ENCODE assay signal across 1 cellular context in the genomic region with DNA sequence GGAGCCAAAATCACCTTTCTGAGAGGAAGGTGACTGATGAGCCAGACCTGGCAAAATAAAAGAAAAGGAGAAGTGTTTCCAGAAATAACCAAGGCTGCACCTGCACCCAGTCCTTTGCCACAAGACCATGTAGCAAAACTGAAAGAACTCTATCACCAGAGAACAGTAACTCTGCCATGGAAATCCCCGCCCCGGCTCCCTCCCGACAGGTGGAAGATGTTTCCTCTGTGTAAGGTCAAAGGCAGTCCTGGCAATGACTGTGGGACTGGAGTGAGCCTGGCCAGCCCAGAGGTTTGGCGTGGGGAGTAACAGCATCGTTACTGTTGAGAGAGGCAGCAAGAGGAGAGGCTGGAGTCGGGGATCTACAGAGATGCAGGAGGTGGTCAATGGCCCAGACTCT.
TF ChIP-seq lines count a peak whose summit lies in the region.

No MANE protein-coding gene starts in this region.

TF ChIP-seq in GM12878, 131 proteins besides CTCF, POLR2A, EP300 and RAD21 (continued from another document and continues in another):
- TF ChIP-seq, protein P1, sequence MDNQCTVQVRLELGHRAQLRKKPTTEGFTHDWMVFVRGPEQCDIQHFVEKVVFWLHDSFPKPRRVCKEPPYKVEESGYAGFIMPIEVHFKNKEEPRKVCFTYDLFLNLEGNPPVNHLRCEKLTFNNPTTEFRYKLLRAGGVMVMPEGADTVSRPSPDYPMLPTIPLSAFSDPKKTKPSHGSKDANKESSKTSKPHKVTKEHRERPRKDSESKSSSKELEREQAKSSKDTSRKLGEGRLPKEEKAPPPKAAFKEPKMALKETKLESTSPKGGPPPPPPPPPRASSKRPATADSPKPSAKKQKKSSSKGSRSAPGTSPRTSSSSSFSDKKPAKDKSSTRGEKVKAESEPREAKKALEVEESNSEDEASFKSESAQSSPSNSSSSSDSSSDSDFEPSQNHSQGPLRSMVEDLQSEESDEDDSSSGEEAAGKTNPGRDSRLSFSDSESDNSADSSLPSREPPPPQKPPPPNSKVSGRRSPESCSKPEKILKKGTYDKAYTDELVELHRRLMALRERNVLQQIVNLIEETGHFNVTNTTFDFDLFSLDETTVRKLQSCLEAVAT (IDR thresholded peaks at IDR 0.05): no peak
- TF ChIP-seq ZNF207 (IDR thresholded peaks at IDR 0.05; ENCODE audit: borderline replicate concordance) (no peak), TCF7 (IDR thresholded peaks at IDR 0.05; ENCODE audit: borderline replicate concordance) (no peak), BCL11A (IDR thresholded peaks at IDR 0.05; ENCODE audit: low read depth, low read length) (peak; percentile 72), SREBF1 (IDR thresholded peaks at IDR 0.05; ENCODE audit: low read length) (no peak), ZNF384 (IDR thresholded peaks at IDR 0.05; ENCODE audit: borderline replicate concordance, low read depth, low read length) (no peak), YY1 (IDR thresholded peaks at IDR 0.05; ENCODE audit: low read depth, low read length) (peak; percentile 51; the same call in 1 of the 2 replicates), NFXL1 (IDR thresholded peaks at IDR 0.05; ENCODE audit: borderline replicate concordance) (no peak), HCFC1 (IDR thresholded peaks at IDR 0.05; ENCODE audit: low read length) (no peak), IKZF2 (IDR thresholded peaks at IDR 0.05) (peak; percentile 96), NR2C2 (IDR thresholded peaks at IDR 0.05; ENCODE audit: borderline replicate concordance, control insufficient read depth, insufficient read length, low read depth) (no peak), HDAC2 (IDR thresholded peaks at IDR 0.05) (no peak), ATF3 (IDR thresholded peaks at IDR 0.05; ENCODE audit: borderline replicate concordance, extremely low read depth, low read depth, low read length) (no peak), ZSCAN29 (IDR thresholded peaks at IDR 0.05) (no peak), RBBP5 (conservative IDR thresholded peaks at IDR 0.05) (no peak), EGR1 (IDR thresholded peaks at IDR 0.05; ENCODE audit: borderline replicate concordance in 1 of 2, low read depth in 2 of 2, low read length in 2 of 2) (no peak), CHD4 (IDR thresholded peaks at IDR 0.05) (no peak), ZBTB40 (IDR thresholded peaks at IDR 0.05; ENCODE audit: borderline replicate concordance) (no peak), RUNX3 (IDR thresholded peaks at IDR 0.05; ENCODE audit: low read length) (peak; percentile 89), POLR2AphosphoS2 (IDR thresholded peaks at IDR 0.05; ENCODE audit: low read depth, low read length) (no peak), NFYA (IDR thresholded peaks at IDR 0.05; ENCODE audit: borderline replicate concordance, low read depth, low read length) (no peak), NRF1 (conservative IDR thresholded peaks at IDR 0.05; ENCODE audit: low read depth, low read length) (no peak), SIX5 (IDR thresholded peaks at IDR 0.05; ENCODE audit: low read depth, low read length, severe bottlenecking) (no peak), MEF2B (IDR thresholded peaks at IDR 0.05; ENCODE audit: partially characterized antibody, poor library complexity, severe bottlenecking) (peak; percentile 92), ASH2L (IDR thresholded peaks at IDR 0.05; ENCODE audit: borderline replicate concordance, low read depth) (no peak), ATF7 (IDR thresholded peaks at IDR 0.05; ENCODE audit: low read depth) (peak; percentile 41; the same call in 1 of the 2 replicates), TCF3 (IDR thresholded peaks at IDR 0.05; ENCODE audit: borderline replicate concordance, insufficient read depth, low read depth, low read length) (peak; percentile 78), MYB (IDR thresholded peaks at IDR 0.05; ENCODE audit: borderline replicate concordance, low read depth, low read length) (no peak), CREB1 (IDR thresholded peaks at IDR 0.05; ENCODE audit: low read depth) (no peak), IRF4 (IDR thresholded peaks at IDR 0.05; ENCODE audit: low read depth, low read length) (peak; percentile 12; the same call in 1 of the 2 replicates), ATF2 (IDR thresholded peaks at IDR 0.05; ENCODE audit: low read length) (peak; percentile 78; the same call in 1 of the 2 replicates), CEBPZ (IDR thresholded peaks at IDR 0.05; ENCODE audit: low read depth, low read length) (no peak), BHLHE40 (IDR thresholded peaks at IDR 0.05; ENCODE audit: borderline replicate concordance in 1 of 2, low read depth in 2 of 2, low read length in 1 of 2) (peak; percentile 80; a peak in 3 of 4 replicates)
- TF ChIP-seq, protein P2, sequence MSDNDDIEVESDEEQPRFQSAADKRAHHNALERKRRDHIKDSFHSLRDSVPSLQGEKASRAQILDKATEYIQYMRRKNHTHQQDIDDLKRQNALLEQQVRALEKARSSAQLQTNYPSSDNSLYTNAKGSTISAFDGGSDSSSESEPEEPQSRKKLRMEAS (IDR thresholded peaks at IDR 0.05; ENCODE audit: low read depth, low read length): 0 out of 2 replicates have a peak, but pooled peaks have one; percentile 43
- TF ChIP-seq, protein P3, sequence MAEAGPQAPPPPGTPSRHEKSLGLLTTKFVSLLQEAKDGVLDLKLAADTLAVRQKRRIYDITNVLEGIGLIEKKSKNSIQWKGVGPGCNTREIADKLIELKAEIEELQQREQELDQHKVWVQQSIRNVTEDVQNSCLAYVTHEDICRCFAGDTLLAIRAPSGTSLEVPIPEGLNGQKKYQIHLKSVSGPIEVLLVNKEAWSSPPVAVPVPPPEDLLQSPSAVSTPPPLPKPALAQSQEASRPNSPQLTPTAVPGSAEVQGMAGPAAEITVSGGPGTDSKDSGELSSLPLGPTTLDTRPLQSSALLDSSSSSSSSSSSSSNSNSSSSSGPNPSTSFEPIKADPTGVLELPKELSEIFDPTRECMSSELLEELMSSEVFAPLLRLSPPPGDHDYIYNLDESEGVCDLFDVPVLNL (IDR thresholded peaks at IDR 0.05; ENCODE audit: low read depth, low read length): no peak
- TF ChIP-seq, protein P4, sequence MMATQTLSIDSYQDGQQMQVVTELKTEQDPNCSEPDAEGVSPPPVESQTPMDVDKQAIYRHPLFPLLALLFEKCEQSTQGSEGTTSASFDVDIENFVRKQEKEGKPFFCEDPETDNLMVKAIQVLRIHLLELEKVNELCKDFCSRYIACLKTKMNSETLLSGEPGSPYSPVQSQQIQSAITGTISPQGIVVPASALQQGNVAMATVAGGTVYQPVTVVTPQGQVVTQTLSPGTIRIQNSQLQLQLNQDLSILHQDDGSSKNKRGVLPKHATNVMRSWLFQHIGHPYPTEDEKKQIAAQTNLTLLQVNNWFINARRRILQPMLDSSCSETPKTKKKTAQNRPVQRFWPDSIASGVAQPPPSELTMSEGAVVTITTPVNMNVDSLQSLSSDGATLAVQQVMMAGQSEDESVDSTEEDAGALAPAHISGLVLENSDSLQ (IDR thresholded peaks at IDR 0.05): peak; percentile 17; the same call in 1 of the 2 replicates
- TF ChIP-seq, protein P5, sequence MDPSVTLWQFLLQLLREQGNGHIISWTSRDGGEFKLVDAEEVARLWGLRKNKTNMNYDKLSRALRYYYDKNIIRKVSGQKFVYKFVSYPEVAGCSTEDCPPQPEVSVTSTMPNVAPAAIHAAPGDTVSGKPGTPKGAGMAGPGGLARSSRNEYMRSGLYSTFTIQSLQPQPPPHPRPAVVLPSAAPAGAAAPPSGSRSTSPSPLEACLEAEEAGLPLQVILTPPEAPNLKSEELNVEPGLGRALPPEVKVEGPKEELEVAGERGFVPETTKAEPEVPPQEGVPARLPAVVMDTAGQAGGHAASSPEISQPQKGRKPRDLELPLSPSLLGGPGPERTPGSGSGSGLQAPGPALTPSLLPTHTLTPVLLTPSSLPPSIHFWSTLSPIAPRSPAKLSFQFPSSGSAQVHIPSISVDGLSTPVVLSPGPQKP (IDR thresholded peaks at IDR 0.05; ENCODE audit: low read depth, low read length): no peak
- TF ChIP-seq, protein P6, sequence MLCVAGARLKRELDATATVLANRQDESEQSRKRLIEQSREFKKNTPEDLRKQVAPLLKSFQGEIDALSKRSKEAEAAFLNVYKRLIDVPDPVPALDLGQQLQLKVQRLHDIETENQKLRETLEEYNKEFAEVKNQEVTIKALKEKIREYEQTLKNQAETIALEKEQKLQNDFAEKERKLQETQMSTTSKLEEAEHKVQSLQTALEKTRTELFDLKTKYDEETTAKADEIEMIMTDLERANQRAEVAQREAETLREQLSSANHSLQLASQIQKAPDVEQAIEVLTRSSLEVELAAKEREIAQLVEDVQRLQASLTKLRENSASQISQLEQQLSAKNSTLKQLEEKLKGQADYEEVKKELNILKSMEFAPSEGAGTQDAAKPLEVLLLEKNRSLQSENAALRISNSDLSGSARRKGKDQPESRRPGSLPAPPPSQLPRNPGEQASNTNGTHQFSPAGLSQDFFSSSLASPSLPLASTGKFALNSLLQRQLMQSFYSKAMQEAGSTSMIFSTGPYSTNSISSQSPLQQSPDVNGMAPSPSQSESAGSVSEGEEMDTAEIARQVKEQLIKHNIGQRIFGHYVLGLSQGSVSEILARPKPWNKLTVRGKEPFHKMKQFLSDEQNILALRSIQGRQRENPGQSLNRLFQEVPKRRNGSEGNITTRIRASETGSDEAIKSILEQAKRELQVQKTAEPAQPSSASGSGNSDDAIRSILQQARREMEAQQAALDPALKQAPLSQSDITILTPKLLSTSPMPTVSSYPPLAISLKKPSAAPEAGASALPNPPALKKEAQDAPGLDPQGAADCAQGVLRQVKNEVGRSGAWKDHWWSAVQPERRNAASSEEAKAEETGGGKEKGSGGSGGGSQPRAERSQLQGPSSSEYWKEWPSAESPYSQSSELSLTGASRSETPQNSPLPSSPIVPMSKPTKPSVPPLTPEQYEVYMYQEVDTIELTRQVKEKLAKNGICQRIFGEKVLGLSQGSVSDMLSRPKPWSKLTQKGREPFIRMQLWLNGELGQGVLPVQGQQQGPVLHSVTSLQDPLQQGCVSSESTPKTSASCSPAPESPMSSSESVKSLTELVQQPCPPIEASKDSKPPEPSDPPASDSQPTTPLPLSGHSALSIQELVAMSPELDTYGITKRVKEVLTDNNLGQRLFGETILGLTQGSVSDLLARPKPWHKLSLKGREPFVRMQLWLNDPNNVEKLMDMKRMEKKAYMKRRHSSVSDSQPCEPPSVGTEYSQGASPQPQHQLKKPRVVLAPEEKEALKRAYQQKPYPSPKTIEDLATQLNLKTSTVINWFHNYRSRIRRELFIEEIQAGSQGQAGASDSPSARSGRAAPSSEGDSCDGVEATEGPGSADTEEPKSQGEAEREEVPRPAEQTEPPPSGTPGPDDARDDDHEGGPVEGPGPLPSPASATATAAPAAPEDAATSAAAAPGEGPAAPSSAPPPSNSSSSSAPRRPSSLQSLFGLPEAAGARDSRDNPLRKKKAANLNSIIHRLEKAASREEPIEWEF (IDR thresholded peaks at IDR 0.05; ENCODE audit: insufficient replicate concordance, low read depth, low read length): no peak
